7 cellular contexts compared by ENCODE assay signal in the genomic region with DNA sequence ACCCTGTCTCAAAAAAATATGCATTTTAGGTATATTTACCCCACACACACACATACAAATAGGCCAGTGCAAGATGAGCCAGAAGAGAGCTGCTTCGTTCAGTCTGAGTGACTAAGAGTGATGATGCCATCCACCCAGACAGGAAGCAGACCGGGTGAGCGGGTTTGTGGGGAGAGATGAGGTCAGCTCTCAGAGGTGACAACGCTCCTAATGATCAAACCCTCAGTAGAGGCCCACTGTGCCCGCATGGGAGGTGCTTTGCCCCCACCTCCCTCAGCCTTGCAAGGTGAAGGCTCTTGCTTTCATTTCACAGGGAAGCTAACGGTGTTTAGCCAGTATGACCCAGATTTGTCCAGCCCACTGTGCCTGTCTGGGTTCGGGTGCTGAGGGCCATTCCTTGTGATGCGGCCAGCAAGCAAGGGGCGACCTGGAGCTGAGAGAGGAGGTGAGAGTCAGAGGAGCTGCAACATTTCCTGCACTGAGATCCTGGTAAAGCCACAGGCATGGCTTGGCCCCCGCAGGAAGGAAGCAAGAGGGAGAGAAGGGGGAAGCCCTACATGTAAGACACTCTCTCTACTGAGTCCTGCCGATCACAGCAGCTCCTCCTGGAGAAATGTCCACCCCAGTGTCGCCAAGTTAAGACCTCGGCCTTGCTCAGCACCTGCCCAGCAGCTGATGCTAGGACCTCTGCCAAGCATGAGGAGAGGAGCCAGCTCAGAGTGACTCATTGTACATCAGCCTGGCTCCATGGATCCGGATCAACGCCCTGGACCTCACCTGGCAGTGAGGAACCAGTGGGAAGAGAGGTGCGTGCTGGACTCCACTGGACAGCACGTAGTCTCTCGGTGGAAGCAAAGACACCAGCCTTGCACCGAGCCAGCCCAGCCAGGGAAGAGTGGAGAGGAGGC. TPM values are rescaled to one million over a fixed set of nuclear protein-coding genes. Genes with fewer than 3 reads are reported as not detected.
DNase-seq lines count a peak whose midpoint lies in the region; ATAC-seq, FAIRE-seq and TF ChIP-seq lines count a peak whose summit lies in the region.

No MANE protein-coding gene starts in this region.

- no peak overlapping the region for H3K4me3 ChIP-seq in foreskin fibroblast (ENCODE audit: low read depth in 1 of 2, low read length in 2 of 2)
- peak overlapping the region in 1 of 2 donors; percentile 6 for H3K4me3 ChIP-seq in small intestine (ENCODE audit: low read depth in 1 of 2, low read length in 2 of 2)

- ATAC-seq in GM18873 (IDR thresholded peaks at IDR 0.05; ENCODE audit: low FRiP score, unreplicated experiment) = peak; percentile 98
- peak; percentile 96 for ATAC-seq in HG03064 (IDR thresholded peaks at IDR 0.05; ENCODE audit: low read depth, unreplicated experiment)

- DNase-seq in OCI-M1 (lab: John Stamatoyannopoulos, UW) = peak; percentile 72
- DNase-seq in activated T-cell treated with anti-CD3 and anti-CD28 coated beads, Interleukin-2, amount 50 U/mL, for 24 hours = peak; percentile 82
- DNase-seq in foreskin fibroblast = peak; percentile 81 to 90
- DNase-seq in small intestine = peak; percentile 65
- DNase-seq in putamen (ENCODE audit: low spot score) = no peak

- H3K9me3 Mint-ChIP-seq in activated T-cell treated with anti-CD3 and anti-CD28 coated beads, Interleukin-2, amount 50 U/mL, for 24 hours = no peaks in the 10 kb centered on the region

- peaks cover 3 to 5% of the 10 kb centered on the region in 2 donors for H3K4me1 ChIP-seq in small intestine (ENCODE audit: control insufficient read depth in 2 of 2, insufficient read depth in 1 of 2, low read depth in 1 of 2, low read length in 1 of 2)

- 34 to 50% (median 39%) methylated on average over 19 of the region's 19 CpGs for WGBS in small intestine, 3 donors

- no peak for FAIRE-seq in small intestine (lab: Jason Lieb, UNC)

- no peaks in the 10 kb centered on the region for H3K27me3 Mint-ChIP-seq in activated T-cell treated with anti-CD3 and anti-CD28 coated beads, Interleukin-2, amount 50 U/mL, for 24 hours

- peak overlapping the region; percentile 55 to 84 for H3K27ac ChIP-seq in small intestine (ENCODE audit: low read depth in 1 of 2, low read length in 1 of 2)

- peak overlapping the region; percentile 79 for H3K4me3 Mint-ChIP-seq in activated T-cell treated with anti-CD3 and anti-CD28 coated beads, Interleukin-2, amount 50 U/mL, for 24 hours

- no peaks in the 10 kb centered on the region for H3K9me3 ChIP-seq in small intestine (ENCODE audit: control insufficient read depth, low read depth)

- TF ChIP-seq CTCF in foreskin fibroblast (IDR thresholded peaks at IDR 0.05; ENCODE audit: low read depth, low read length) = no peak

- peaks cover 48% of the 10 kb centered on the region for H3K4me1 Mint-ChIP-seq in activated T-cell treated with anti-CD3 and anti-CD28 coated beads, Interleukin-2, amount 50 U/mL, for 24 hours (ENCODE audit: low read depth)

- no peaks in the 10 kb centered on the region for H3K36me3 Mint-ChIP-seq in activated T-cell treated with anti-CD3 and anti-CD28 coated beads, Interleukin-2, amount 50 U/mL, for 24 hours (ENCODE audit: low read depth)

- H3K27me3 ChIP-seq in small intestine (ENCODE audit: control insufficient read depth in 2 of 2, insufficient read depth in 2 of 2, low read length in 2 of 2) = no peaks in the 10 kb centered on the region

- H3K27ac Mint-ChIP-seq in activated T-cell treated with anti-CD3 and anti-CD28 coated beads, Interleukin-2, amount 50 U/mL, for 24 hours = peak overlapping the region; percentile 97

- no peaks in the 10 kb centered on the region for H3K36me3 ChIP-seq in small intestine (ENCODE audit: control insufficient read depth in 2 of 2, insufficient read depth in 2 of 2, low read length in 2 of 2)

RNA-seq across cellular contexts. Expression of gene NIFK, which starts 37.0 kb away (rescaled TPM):
- polyA plus RNA-seq in small intestine = 10 to 100 TPM; 12.1 to 39.6 (median 21.9) TPM

RNA-seq across cellular contexts. Expression of gene CLASP1, which starts 50.4 kb away (rescaled TPM):
- 10 to 100 TPM in 1 of 3 donors, 1 to 10 TPM in 2; 3.5 to 10.9 (median 6.3) TPM for polyA plus RNA-seq in small intestine

RNA-seq across cellular contexts. Expression of gene TSN, which starts 55.8 kb away (rescaled TPM):
- 10 to 100 TPM; 16.2 to 42.7 (median 17.0) TPM for polyA plus RNA-seq in small intestine
